In genomic region chr1:206658981-206659273, GRCh38 we compare ENCODE assay signal across 14 cellular contexts. TPM values are rescaled to one million over a fixed set of nuclear protein-coding genes. Genes with fewer than 3 reads are reported as not detected.
DNase-seq lines count a peak whose midpoint lies in the region; ATAC-seq and TF ChIP-seq lines count a peak whose summit lies in the region.
"Had no signal": no experiment of that assay in that cellular context is flagged by ENCODE, and none has a peak within 500 bp of the region (broad histone marks: within the 10 kb centered on the region; RNA-seq: fewer than 3 reads in every experiment).

No MANE protein-coding gene starts in this region.

- H3K79me2 ChIP-seq in DND-41 (ENCODE audit: insufficient read depth, low read length): no peaks in the 10 kb centered on the region
- no peaks in the 10 kb centered on the region for H3K79me2 ChIP-seq in Loucy (ENCODE audit: insufficient read depth, low read length)
- no peaks in the 10 kb centered on the region for H3K79me2 ChIP-seq in neural progenitor cell (ENCODE audit: low read depth)

- no peak for TF ChIP-seq CTCF in DND-41 (IDR thresholded peaks at IDR 0.05; ENCODE audit: borderline replicate concordance, extremely low read depth, low read length, poor library complexity, severe bottlenecking)
- TF ChIP-seq CTCF in Loucy (conservative IDR thresholded peaks at IDR 0.05; ENCODE audit: low read length): no peak
- TF ChIP-seq CTCF in right atrium auricular region (IDR thresholded peaks at IDR 0.05): no peak
- TF ChIP-seq CTCF in neural progenitor cell (IDR thresholded peaks at IDR 0.05): no peak
- no peak for TF ChIP-seq CTCF in testis (IDR thresholded peaks at IDR 0.05)

- 40 to 43% methylated on average over 6 to 7 of the region's 7 CpGs for WGBS in testis, 2 donors

- H3K4me2 ChIP-seq in DND-41 (ENCODE audit: insufficient read depth, low read length): 0 out of 2 replicates have a peak overlapping the region, but pooled peaks have one; percentile 14
- peak overlapping the region; percentile 69 for H3K4me2 ChIP-seq in Loucy (ENCODE audit: low read depth, low read length, poor library complexity, severe bottlenecking)
- peak overlapping the region; percentile 56 for H3K4me2 ChIP-seq in neural progenitor cell
- H3K4me2 ChIP-seq: KMS-11 had no signal

- no peak overlapping the region for H3K4me3 ChIP-seq in DND-41 (ENCODE audit: low read depth in 1 of 2, low read length in 2 of 2)
- peak overlapping the region; percentile 61 for H3K4me3 ChIP-seq in Loucy (ENCODE audit: low read length, poor library complexity, severe bottlenecking)
- peak overlapping the region; percentile 11 to 21 for H3K4me3 ChIP-seq in right atrium auricular region
- H3K4me3 ChIP-seq in neural progenitor cell: no peak overlapping the region
- no peak overlapping the region for H3K4me3 ChIP-seq in naive thymus-derived CD4-positive, alpha-beta T cell (ENCODE audit: low read length)
- H3K4me3 ChIP-seq in testis: no peak overlapping the region

- H4K20me1 ChIP-seq in DND-41 (ENCODE audit: insufficient read depth, low read length) (no peaks in the 10 kb centered on the region), Loucy (ENCODE audit: insufficient read depth, low read length, poor library complexity, severe bottlenecking) (no peaks in the 10 kb centered on the region), neural progenitor cell (ENCODE audit: low read depth) (no peaks in the 10 kb centered on the region)

- H3K27ac Mint-ChIP-seq in neural progenitor cell: no peak overlapping the region
- H3K27ac Mint-ChIP-seq in naive thymus-derived CD4-positive, alpha-beta T cell: peak overlapping the region in 1 of 9 donors; percentile 51
- H3K27ac Mint-ChIP-seq: memory B cell; stimulated activated memory B cell treated with anti-CD40 and anti-IgM and Interleukin-4, amounts not matched to agents 10 μg/mL and 1 μg/mL and 100 μg/mL, for 72 hours had no signal

- no peak overlapping the region for H3K27ac ChIP-seq in DND-41 (ENCODE audit: low read length)
- H3K27ac ChIP-seq in right atrium auricular region: peak overlapping the region; percentile 90 to 98
- H3K27ac ChIP-seq in neural progenitor cell: no peak overlapping the region
- H3K27ac ChIP-seq in naive thymus-derived CD4-positive, alpha-beta T cell (ENCODE audit: low read depth, low read length): no peak overlapping the region
- no peak overlapping the region for H3K27ac ChIP-seq in testis
- H3K27ac ChIP-seq: KMS-11 had no signal

- POLR2A ChIA-PET in naive thymus-derived CD4-positive, alpha-beta T cell (lab: Charles Lee): no interaction called here

- DNase-seq in DND-41 (no peak), right atrium auricular region (ENCODE audit: low spot score) (no peak), neural progenitor cell (ENCODE audit: low spot score) (no peak), AG20443 (ENCODE audit: low spot score) (no peak), testis (no peak)
- no peak for DNase-seq in naive thymus-derived CD4-positive, alpha-beta T cell
- DNase-seq: COR-L47, NCI-H1694 had no signal

- intact Hi-C loops in naive thymus-derived CD4-positive, alpha-beta T cell (cut with micrococcal nuclease): loop anchor here (1.0 to 2.0 kb wide), 3 partner anchors 58 to 324 kb away; no protein-coding TSS in a partner anchor
- intact Hi-C loops in testis (cut with DNase I; ENCODE audit: low total_unique reads): no loop called here

- no peaks in the 10 kb centered on the region for H3K36me3 ChIP-seq in DND-41 (ENCODE audit: insufficient read depth, low read length)
- H3K36me3 ChIP-seq in Loucy (ENCODE audit: insufficient read depth, low read length): no peaks in the 10 kb centered on the region
- no peaks in the 10 kb centered on the region for H3K36me3 ChIP-seq in right atrium auricular region
- H3K36me3 ChIP-seq in neural progenitor cell: no peaks in the 10 kb centered on the region
- H3K36me3 ChIP-seq in naive thymus-derived CD4-positive, alpha-beta T cell (ENCODE audit: control insufficient read depth in 2 of 3, insufficient read depth in 3 of 3, low read length in 3 of 3): no peaks in the 10 kb centered on the region
- no peaks in the 10 kb centered on the region for H3K36me3 ChIP-seq in testis (ENCODE audit: low read depth, missing control alignments)

- H3K9me2 ChIP-seq in Loucy (replicated peaks; ENCODE audit: low read depth, low read length): no peaks in the 10 kb centered on the region

- TF ChIP-seq POLR2A in testis (IDR thresholded peaks at IDR 0.05): no peak

- peaks cover 14% of the 10 kb centered on the region for H3K27me3 Mint-ChIP-seq in neural progenitor cell (ENCODE audit: insufficient read depth, low read depth)
- peaks cover 13 to 46% (median 41%) of the 10 kb centered on the region in 5 donors for H3K27me3 Mint-ChIP-seq in naive thymus-derived CD4-positive, alpha-beta T cell

- H2AFZ ChIP-seq in DND-41 (ENCODE audit: low read depth, low read length) (no peak overlapping the region), Loucy (ENCODE audit: low read length) (0 out of 2 replicates have a peak overlapping the region, but pooled peaks have one; percentile 9), neural progenitor cell (replicated peaks) (peak overlapping the region; percentile 30)

- CTCF ChIA-PET in naive thymus-derived CD4-positive, alpha-beta T cell (lab: Charles Lee): interaction anchor here (0.6 to 1.4 kb wide), 5 partner anchors 11 to 338 kb away, joined by 3 to 4 read pairs (median 3); partner anchors contain the start of gene DYRK3

- peaks cover 11% of the 10 kb centered on the region for H3K4me1 Mint-ChIP-seq in neural progenitor cell
- peaks cover 5 to 25% (median 10%) of the 10 kb centered on the region in 7 donors for H3K4me1 Mint-ChIP-seq in naive thymus-derived CD4-positive, alpha-beta T cell

- H3K4me1 ChIP-seq in DND-41 (ENCODE audit: insufficient read depth, low read length): peaks cover 8% of the 10 kb centered on the region
- H3K4me1 ChIP-seq in Loucy (ENCODE audit: insufficient read depth, low read length, poor library complexity, severe bottlenecking): peaks cover 39% of the 10 kb centered on the region
- peaks cover 0 to 81% of the 10 kb centered on the region in 2 donors for H3K4me1 ChIP-seq in right atrium auricular region
- peaks cover 21% of the 10 kb centered on the region for H3K4me1 ChIP-seq in neural progenitor cell
- H3K4me1 ChIP-seq in naive thymus-derived CD4-positive, alpha-beta T cell (ENCODE audit: control insufficient read depth in 2 of 2, insufficient read depth in 2 of 2, low read length in 2 of 2): peaks cover 0 to 2% of the 10 kb centered on the region in 2 donors
- peaks cover 11% of the 10 kb centered on the region for H3K4me1 ChIP-seq in testis

- no peaks in the 10 kb centered on the region for H3K36me3 Mint-ChIP-seq in neural progenitor cell
- H3K36me3 Mint-ChIP-seq in naive thymus-derived CD4-positive, alpha-beta T cell: peaks cover 0 to 3% (median 0%) of the 10 kb centered on the region in 5 donors
- H3K36me3 Mint-ChIP-seq: memory B cell; stimulated activated memory B cell treated with anti-CD40 and anti-IgM and Interleukin-4, amounts not matched to agents 10 μg/mL and 1 μg/mL and 100 μg/mL, for 72 hours had no signal

- no peaks in the 10 kb centered on the region for H3K9me3 ChIP-seq in DND-41 (ENCODE audit: insufficient read depth, low read length, severe bottlenecking)
- H3K9me3 ChIP-seq in Loucy (ENCODE audit: insufficient read depth, low read depth, low read length): no peaks in the 10 kb centered on the region
- H3K9me3 ChIP-seq in right atrium auricular region: no peaks in the 10 kb centered on the region
- no peaks in the 10 kb centered on the region for H3K9me3 ChIP-seq in neural progenitor cell (ENCODE audit: low read depth)
- H3K9me3 ChIP-seq in naive thymus-derived CD4-positive, alpha-beta T cell (ENCODE audit: control insufficient read depth in 2 of 3, low read length in 3 of 3): no peaks in the 10 kb centered on the region
- H3K9me3 ChIP-seq in testis: no peaks in the 10 kb centered on the region

- H3K9me3 Mint-ChIP-seq in neural progenitor cell: no peaks in the 10 kb centered on the region
- H3K9me3 Mint-ChIP-seq in naive thymus-derived CD4-positive, alpha-beta T cell: no peaks in the 10 kb centered on the region
- H3K9me3 Mint-ChIP-seq: activated T-cell treated with anti-CD3 and anti-CD28 coated beads, Interleukin-2, amount 50 U/mL, for 4 hours; memory B cell; stimulated activated memory B cell treated with anti-CD40 and anti-IgM and Interleukin-4, amounts not matched to agents 10 μg/mL and 1 μg/mL and 100 μg/mL, for 72 hours had no signal

- ATAC-seq in DND-41 (ENCODE audit: insufficient read depth, low read depth) (no peak), HG02759 (IDR thresholded peaks at IDR 0.05; ENCODE audit: unreplicated experiment) (no peak)
- no peak for ATAC-seq in naive thymus-derived CD4-positive, alpha-beta T cell

- H3K4me3 Mint-ChIP-seq in neural progenitor cell: no peak overlapping the region
- H3K4me3 Mint-ChIP-seq in naive thymus-derived CD4-positive, alpha-beta T cell: no peak overlapping the region
- H3K4me3 Mint-ChIP-seq: activated T-cell treated with anti-CD3 and anti-CD28 coated beads, Interleukin-2, amount 50 U/mL, for 4 hours had no signal

- H3F3A ChIP-seq in Loucy (ENCODE audit: low read depth): peaks cover 4% of the 10 kb centered on the region; the same call in 1 of the 2 replicates
- peaks cover 5% of the 10 kb centered on the region for H3F3A ChIP-seq in neural progenitor cell (ENCODE audit: low read depth)

- H3K27me3 ChIP-seq in DND-41 (ENCODE audit: insufficient read depth, low read length, poor library complexity): peaks cover 17% of the 10 kb centered on the region
- H3K27me3 ChIP-seq in Loucy (ENCODE audit: insufficient read depth, low read length, poor library complexity, severe bottlenecking): no peaks in the 10 kb centered on the region
- H3K27me3 ChIP-seq in right atrium auricular region: no peaks in the 10 kb centered on the region
- peaks cover 35% of the 10 kb centered on the region for H3K27me3 ChIP-seq in neural progenitor cell
- H3K27me3 ChIP-seq in naive thymus-derived CD4-positive, alpha-beta T cell (ENCODE audit: control insufficient read depth in 2 of 2, insufficient read depth in 2 of 2, low read length in 2 of 2): peaks cover 0 to 7% of the 10 kb centered on the region in 2 donors
- no peaks in the 10 kb centered on the region for H3K27me3 ChIP-seq in testis

- no peak overlapping the region for H3K9ac ChIP-seq in DND-41 (ENCODE audit: low read depth, low read length)
- peak overlapping the region; percentile 63 for H3K9ac ChIP-seq in Loucy (ENCODE audit: low read depth, low read length, poor library complexity, severe bottlenecking)
- no peak overlapping the region for H3K9ac ChIP-seq in neural progenitor cell
- H3K9ac ChIP-seq: KMS-11 had no signal

RNA-seq across cellular contexts. Expression of gene DYRK3, which starts 23.6 kb away (rescaled TPM):
- total RNA-seq in right atrium auricular region (10 to 100 TPM; 16.5 to 20.6 TPM), neural progenitor cell (ENCODE audit: low replicate concordance) (21.9 and 22.7 TPM in 2 replicates), testis (10 to 100 TPM; 36.4 to 40.6 TPM)
- 1 to 10 TPM in 2 of 5 experiments, under 1 TPM in 3; 0.22 to 8.2 (median 0.69) TPM for total RNA-seq in naive thymus-derived CD4-positive, alpha-beta T cell
- polyA plus RNA-seq in naive thymus-derived CD4-positive, alpha-beta T cell: not detected
- polyA plus RNA-seq in testis (ENCODE audit: insufficient read depth, low read depth, low replicate concordance): 143 TPM

RNA-seq across cellular contexts. Expression of gene MAPKAPK2, which starts 25.8 kb away (rescaled TPM):
- total RNA-seq in right atrium auricular region (100 to 1,000 TPM; 136 to 158 TPM), neural progenitor cell (ENCODE audit: low replicate concordance) (24.7 and 38.7 TPM in 2 replicates), testis (10 to 100 TPM; 66.3 to 69.1 TPM)
- total RNA-seq in naive thymus-derived CD4-positive, alpha-beta T cell: 100 to 1,000 TPM in 1 of 5 experiments, 10 to 100 TPM in 4; 49.6 to 123 (median 80.5) TPM
- polyA plus RNA-seq in naive thymus-derived CD4-positive, alpha-beta T cell: 1 to 10 TPM; 1.4 to 2.0 TPM
- polyA plus RNA-seq in testis (ENCODE audit: insufficient read depth, low read depth, low replicate concordance): 76.5 TPM

RNA-seq across cellular contexts. Expression of gene EIF2D, which starts 46.7 kb away (rescaled TPM):
- total RNA-seq in right atrium auricular region: 10 to 100 TPM; 21.7 to 30.4 TPM
- 45.2 and 47.5 TPM in 2 replicates for total RNA-seq in neural progenitor cell (ENCODE audit: low replicate concordance)
- total RNA-seq in naive thymus-derived CD4-positive, alpha-beta T cell: 10 to 100 TPM; 38.7 to 73.0 (median 59.6) TPM
- 10 to 100 TPM; 33.5 to 53.4 TPM for polyA plus RNA-seq in naive thymus-derived CD4-positive, alpha-beta T cell
- 10 to 100 TPM; 54.8 to 59.4 TPM for total RNA-seq in testis
- polyA plus RNA-seq in testis (ENCODE audit: insufficient read depth, low read depth, low replicate concordance): 65.3 TPM

Comparison
In these comparisons a context has a peak if more than half of its experiments do, and no peak if none do; other contexts are left out.
1. H3K27ac ChIP-seq: peak in right atrium auricular region (2 of 2); none in DND-41 (single experiment), neural progenitor cell (single experiment), naive thymus-derived CD4-positive, alpha-beta T cell (single experiment) and testis (0 of 2).
2. H3K4me2 ChIP-seq: peak in every context shown above with its lines; median percentile 69 in Loucy; 56 in neural progenitor cell; 14 in DND-41.
3. H3K4me3 ChIP-seq: peak in Loucy (single experiment) and right atrium auricular region (2 of 2); none in DND-41 (0 of 2), neural progenitor cell (single experiment), naive thymus-derived CD4-positive, alpha-beta T cell (single experiment) and testis (0 of 2).